ENCODE assay signal across 9 cellular contexts in the genomic region with DNA sequence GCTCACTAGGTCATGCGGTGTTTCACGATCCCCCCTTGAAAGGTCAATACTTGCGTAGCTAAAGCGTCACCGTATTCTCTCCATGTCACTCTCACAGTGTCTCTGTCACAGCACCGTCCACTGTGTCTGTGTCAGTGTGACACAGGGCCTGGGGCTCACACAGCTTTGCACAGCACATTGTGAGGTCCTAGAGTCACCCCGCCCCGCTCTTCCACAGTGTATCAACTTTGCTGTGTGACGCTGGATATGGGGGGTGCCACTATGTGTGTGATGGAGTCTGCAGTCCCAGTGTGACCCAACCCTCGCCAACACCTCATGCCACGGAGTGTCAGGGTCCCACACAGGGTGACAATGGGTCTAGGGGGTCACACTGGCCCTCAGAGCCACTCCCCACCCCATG. TPM values are rescaled to one million over a fixed set of nuclear protein-coding genes. Genes with fewer than 3 reads are reported as not detected.
A peak's percentile ranks its signal among the peaks of the same experiment; 100 is the strongest.
DNase-seq lines count a peak whose midpoint lies in the region; ATAC-seq, FAIRE-seq and TF ChIP-seq lines count a peak whose summit lies in the region.
"Had no signal": no experiment of that assay in that cellular context is flagged by ENCODE, and none has a peak within 500 bp of the region (broad histone marks: within the 10 kb centered on the region; RNA-seq: fewer than 3 reads in every experiment).

No MANE protein-coding gene starts in this region.

- peaks cover 17% of the 10 kb centered on the region for H3K27me3 Mint-ChIP-seq in astrocyte (ENCODE audit: low read depth, unreplicated experiment)

- peak overlapping the region; percentile 82 for H2AFZ ChIP-seq in astrocyte (ENCODE audit: low read depth, low read length)

- H3K27me3 ChIP-seq in astrocyte (ENCODE audit: insufficient read depth, low read length) (no peaks in the 10 kb centered on the region), iPS-20b (ENCODE audit: insufficient read depth, low read length) (peaks cover 64% of the 10 kb centered on the region)

- H3K9me3 ChIP-seq in astrocyte (ENCODE audit: insufficient read depth, low read depth, low read length) = no peaks in the 10 kb centered on the region
- H3K9me3 ChIP-seq in iPS-20b (ENCODE audit: insufficient read depth, low read depth, low read length) = no peaks in the 10 kb centered on the region

- H3K27ac ChIP-seq in astrocyte (ENCODE audit: low read depth, low read length) (no peak overlapping the region), iPS-20b (ENCODE audit: low read length) (no peak overlapping the region), skin epidermis (peak overlapping the region in 5 of 21 experiments; percentile 0 to 81 (median 25))

- TF ChIP-seq CTCF in HFF-Myc (IDR thresholded peaks at IDR 0.05; ENCODE audit: low read depth, low read length, missing control alignments) = no peak
- no peak for TF ChIP-seq CTCF in astrocyte (IDR thresholded peaks at IDR 0.05; ENCODE audit: insufficient read depth, low read depth, low read length)
- no peak for TF ChIP-seq CTCF in D721Med (IDR thresholded peaks at IDR 0.05; ENCODE audit: insufficient read depth, missing control alignments)

- ATAC-seq in HG03039 (IDR thresholded peaks at IDR 0.05; ENCODE audit: unreplicated experiment) (no peak), HG03432 (IDR thresholded peaks at IDR 0.05; ENCODE audit: unreplicated experiment) (no peak)

- H3K4me1 Mint-ChIP-seq in astrocyte (ENCODE audit: low read depth, unreplicated experiment) = peaks cover 5% of the 10 kb centered on the region

- DNase-seq in HFF-Myc (ENCODE audit: extremely low read depth, low read depth) (no peak), astrocyte (ENCODE audit: low read depth) (no peak), D721Med (ENCODE audit: insufficient read length, low spot score) (no peak), NCI-H2107 (lab: John Stamatoyannopoulos, UW) (no peak)

- H3K27ac Mint-ChIP-seq in astrocyte (ENCODE audit: unreplicated experiment) = no peak overlapping the region

- H3K4me2 ChIP-seq in astrocyte (ENCODE audit: low read length) = peak overlapping the region; percentile 92

- H3K4me1 ChIP-seq in astrocyte (ENCODE audit: insufficient read depth, low read length) (peaks cover 13% of the 10 kb centered on the region), iPS-20b (ENCODE audit: insufficient read depth, low read length) (no peaks in the 10 kb centered on the region)

- H3K9me3 Mint-ChIP-seq in astrocyte (ENCODE audit: unreplicated experiment) = peaks cover 3% of the 10 kb centered on the region

- H3K4me3 Mint-ChIP-seq in astrocyte (ENCODE audit: unreplicated experiment) = peak overlapping the region; percentile 79

- H3K36me3 Mint-ChIP-seq in astrocyte (ENCODE audit: low read depth, unreplicated experiment) = no peaks in the 10 kb centered on the region

- H4K20me1 ChIP-seq in astrocyte (ENCODE audit: insufficient read depth, low read length) = no peaks in the 10 kb centered on the region

- peaks cover 3% of the 10 kb centered on the region for H3K79me2 ChIP-seq in astrocyte (ENCODE audit: insufficient read depth, low read length)

- H3K9ac ChIP-seq in astrocyte (ENCODE audit: low read length) (peak overlapping the region; percentile 75), iPS-20b (ENCODE audit: low read depth, low read length) (no peak overlapping the region)

- H3K4me3 ChIP-seq in HFF-Myc (replicated peaks; ENCODE audit: low read depth, low read length) = peak overlapping the region; percentile 43
- H3K4me3 ChIP-seq in astrocyte (ENCODE audit: insufficient read depth, low read depth, low read length) = peak overlapping the region; percentile 62
- H3K4me3 ChIP-seq in iPS-20b (ENCODE audit: low read length) = peak overlapping the region; percentile 65
- H3K4me3 ChIP-seq in skin epidermis = peak overlapping the region; percentile 36 to 54 (median 44)

- no peaks in the 10 kb centered on the region for H3K36me3 ChIP-seq in astrocyte (ENCODE audit: insufficient read depth, low read length)
- H3K36me3 ChIP-seq in iPS-20b (ENCODE audit: insufficient read depth, low read depth, low read length) = no peaks in the 10 kb centered on the region

- FAIRE-seq in astrocyte (lab: Jason Lieb, UNC) (no peak), D721Med (lab: Jason Lieb, UNC) (no peak)
- FAIRE-seq: GM18507 had no signal

RNA-seq across cellular contexts. Expression of a gene that starts 0.6 kb away (rescaled TPM):
- 3.3 and 5.0 TPM in 2 replicates for total RNA-seq in astrocyte
